36 cellular contexts compared by ENCODE assay signal in genomic region chr11:64049509-64049908, GRCh38. TPM values are rescaled to one million over a fixed set of nuclear protein-coding genes. Genes with fewer than 3 reads are reported as not detected.
"Had no signal": no experiment of that assay in that cellular context is flagged by ENCODE, and none has a peak within 500 bp of the region (broad histone marks: within the 10 kb centered on the region; RNA-seq: fewer than 3 reads in every experiment).

No MANE protein-coding gene starts in this region.

- H3K9me3 Mint-ChIP-seq: activated CD4-positive, alpha-beta memory T cell treated with anti-CD3 and anti-CD28 coated beads, Interleukin-2, amount 10 ng/mL, durations not matched to agents 7 days and 5 days; activated CD4-positive, alpha-beta T cell treated with anti-CD3 and anti-CD28 coated beads, Interleukin-2, amount 10 ng/mL, durations not matched to agents 24 days and 14 days; activated naive CD8-positive, alpha-beta T cell treated with anti-CD3 and anti-CD28 coated beads, Interleukin-2, amount 50 U/mL, for 24 hours; activated T-cell treated with anti-CD3 and anti-CD28 coated beads, Interleukin-2, amount 50 U/mL, for 24 hours; activated T-cell treated with anti-CD3 and anti-CD28 coated beads, Interleukin-2, amount 50 U/mL, for 72 hours; brain; central memory CD8-positive, alpha-beta T cell had no signal

- DNase-seq: activated CD4-positive, alpha-beta memory T cell treated with anti-CD3 and anti-CD28 coated beads, Interleukin-2, amount 10 ng/mL, durations not matched to agents 7 days and 5 days; activated CD4-positive, alpha-beta T cell treated with anti-CD3 and anti-CD28 coated beads for 36 hours; activated CD4-positive, alpha-beta T cell treated with anti-CD3 and anti-CD28 coated beads, Interleukin-2, amount 10 ng/mL, durations not matched to agents 24 days and 14 days; activated CD4-positive, CD25-positive, alpha-beta regulatory T cell; activated CD4-positive, CD25-positive, alpha-beta regulatory T cell treated with anti-CD3 and anti-CD28 coated beads, Interleukin-2, amount 50 U/mL, for 72 hours; activated CD8-positive, alpha-beta memory T cell treated with anti-CD3 and anti-CD28 coated beads, Interleukin-2, amount 50 U/mL, for 48 hours; activated effector memory CD4-positive, alpha-beta T cell treated with Interleukin-2 at 50 U/mL for 16 hours; activated gamma-delta T cell treated with Interleukin-2 at 50 U/mL for 16 hours; activated naive CD4-positive, alpha-beta T cell treated with anti-CD3 and anti-CD28 coated beads, Interleukin-2, amount 50 U/mL, for 16 hours; activated naive CD4-positive, alpha-beta T cell treated with Interleukin-2 at 50 U/mL for 16 hours; activated naive CD8-positive, alpha-beta T cell treated with anti-CD3 and anti-CD28 coated beads, Interleukin-2, amount 50 U/mL, for 24 hours; activated T-cell treated with anti-CD3 and anti-CD28 coated beads for 4 hours; activated T-cell treated with anti-CD3 and anti-CD28 coated beads, Interleukin-2, amount 50 U/mL, for 24 hours; activated T-cell treated with anti-CD3 and anti-CD28 coated beads, Interleukin-2, amount 50 U/mL, for 72 hours; adrenal gland; amygdala; cortex of kidney; dermis blood vessel endothelial cell; effector CD8-positive, alpha-beta T cell; esophagus squamous epithelium; foreskin melanocyte; heart right ventricle; T-helper 2 cell had no signal

- H3K27me3 Mint-ChIP-seq: activated CD4-positive, alpha-beta memory T cell treated with anti-CD3 and anti-CD28 coated beads, Interleukin-2, amount 10 ng/mL, durations not matched to agents 7 days and 5 days; activated CD4-positive, alpha-beta T cell treated with anti-CD3 and anti-CD28 coated beads for 36 hours; activated CD4-positive, alpha-beta T cell treated with anti-CD3 and anti-CD28 coated beads, Interleukin-2, amount 10 ng/mL, durations not matched to agents 24 days and 14 days; activated naive CD8-positive, alpha-beta T cell; activated naive CD8-positive, alpha-beta T cell treated with anti-CD3 and anti-CD28 coated beads, Interleukin-2, amount 50 U/mL, for 24 hours; activated T-cell treated with anti-CD3 and anti-CD28 coated beads, Interleukin-2, amount 50 U/mL, for 24 hours; central memory CD8-positive, alpha-beta T cell had no signal

- H3K27me3 ChIP-seq: adrenal gland, ascending aorta, breast epithelium, cardiac muscle cell, esophagus squamous epithelium, gastroesophageal sphincter, heart right ventricle had no signal

- H3K27ac Mint-ChIP-seq: activated CD4-positive, alpha-beta memory T cell treated with anti-CD3 and anti-CD28 coated beads, Interleukin-2, amount 10 ng/mL, durations not matched to agents 7 days and 5 days; activated CD4-positive, alpha-beta T cell treated with anti-CD3 and anti-CD28 coated beads for 36 hours; activated CD4-positive, alpha-beta T cell treated with anti-CD3 and anti-CD28 coated beads, Interleukin-2, amount 10 ng/mL, durations not matched to agents 24 days and 14 days; activated naive CD8-positive, alpha-beta T cell; activated naive CD8-positive, alpha-beta T cell treated with anti-CD3 and anti-CD28 coated beads, Interleukin-2, amount 50 U/mL, for 24 hours; activated T-cell treated with anti-CD3 and anti-CD28 coated beads, Interleukin-2, amount 50 U/mL, for 24 hours; activated T-cell treated with anti-CD3 and anti-CD28 coated beads, Interleukin-2, amount 50 U/mL, for 72 hours had no signal

- H3K4me3 Mint-ChIP-seq: activated CD4-positive, alpha-beta memory T cell treated with anti-CD3 and anti-CD28 coated beads, Interleukin-2, amount 10 ng/mL, durations not matched to agents 7 days and 5 days; activated CD4-positive, alpha-beta T cell treated with anti-CD3 and anti-CD28 coated beads for 36 hours; activated CD4-positive, alpha-beta T cell treated with anti-CD3 and anti-CD28 coated beads, Interleukin-2, amount 10 ng/mL, durations not matched to agents 24 days and 14 days; activated naive CD8-positive, alpha-beta T cell; activated naive CD8-positive, alpha-beta T cell treated with anti-CD3 and anti-CD28 coated beads, Interleukin-2, amount 50 U/mL, for 24 hours; activated T-cell treated with anti-CD3 and anti-CD28 coated beads, Interleukin-2, amount 50 U/mL, for 24 hours; activated T-cell treated with anti-CD3 and anti-CD28 coated beads, Interleukin-2, amount 50 U/mL, for 72 hours; brain; central memory CD8-positive, alpha-beta T cell had no signal

- ATAC-seq: activated CD4-positive, alpha-beta T cell treated with anti-CD3 and anti-CD28 coated beads for 36 hours; activated naive CD8-positive, alpha-beta T cell treated with anti-CD3 and anti-CD28 coated beads, Interleukin-2, amount 50 U/mL, for 24 hours; activated T-cell treated with anti-CD3 and anti-CD28 coated beads, Interleukin-2, amount 50 U/mL, for 72 hours; gastroesophageal sphincter; heart right ventricle had no signal

- FAIRE-seq: colon, endometrium, endothelial cell of umbilical vein had no signal

- H3K4me1 ChIP-seq: adrenal gland, ascending aorta, breast epithelium, esophagus squamous epithelium, gastroesophageal sphincter had no signal

- H3K27ac ChIP-seq: adrenal gland, ascending aorta, breast epithelium, cardiac muscle cell, epithelial cell of prostate, esophagus squamous epithelium, heart right ventricle had no signal

- H3K4me1 Mint-ChIP-seq: activated CD4-positive, alpha-beta memory T cell treated with anti-CD3 and anti-CD28 coated beads, Interleukin-2, amount 10 ng/mL, durations not matched to agents 7 days and 5 days; activated CD4-positive, alpha-beta T cell treated with anti-CD3 and anti-CD28 coated beads for 36 hours; activated CD4-positive, alpha-beta T cell treated with anti-CD3 and anti-CD28 coated beads, Interleukin-2, amount 10 ng/mL, durations not matched to agents 24 days and 14 days; activated naive CD8-positive, alpha-beta T cell treated with anti-CD3 and anti-CD28 coated beads, Interleukin-2, amount 50 U/mL, for 24 hours; central memory CD8-positive, alpha-beta T cell had no signal

- H3K4me3 ChIP-seq: adrenal gland, ascending aorta, breast epithelium, cardiac muscle cell, esophagus squamous epithelium, gastroesophageal sphincter, heart right ventricle had no signal

- H3K36me3 ChIP-seq: adrenal gland, ascending aorta, breast epithelium, cardiac muscle cell, esophagus squamous epithelium, gastroesophageal sphincter, heart right ventricle had no signal

- H3K9me3 ChIP-seq: adrenal gland, ascending aorta, breast epithelium, esophagus squamous epithelium, gastroesophageal sphincter, heart right ventricle had no signal

- H3K36me3 Mint-ChIP-seq: activated naive CD8-positive, alpha-beta T cell; brain had no signal

RNA-seq across cellular contexts. Expression of gene FLRT1, which starts 13.8 kb away (rescaled TPM):
- total RNA-seq: activated CD4-positive, alpha-beta T cell treated with anti-CD3 and anti-CD28 coated beads, Interleukin-2, amount 10 ng/mL, durations not matched to agents 24 days and 14 days; breast epithelium; dermis blood vessel endothelial cell; endothelial cell of umbilical vein; glomerular endothelial cell; T-helper 1 cell treated with Interleukin-12 subunit alpha and Interleukin-12 subunit beta and Interleukin-4 antibody, amounts not matched to agents 30 ng/mL and 1 ng/mL, for 36 hours had no signal
- polyA plus RNA-seq: endothelial cell of umbilical vein had no signal
